12 cellular contexts compared by ENCODE assay signal in the genomic region with DNA sequence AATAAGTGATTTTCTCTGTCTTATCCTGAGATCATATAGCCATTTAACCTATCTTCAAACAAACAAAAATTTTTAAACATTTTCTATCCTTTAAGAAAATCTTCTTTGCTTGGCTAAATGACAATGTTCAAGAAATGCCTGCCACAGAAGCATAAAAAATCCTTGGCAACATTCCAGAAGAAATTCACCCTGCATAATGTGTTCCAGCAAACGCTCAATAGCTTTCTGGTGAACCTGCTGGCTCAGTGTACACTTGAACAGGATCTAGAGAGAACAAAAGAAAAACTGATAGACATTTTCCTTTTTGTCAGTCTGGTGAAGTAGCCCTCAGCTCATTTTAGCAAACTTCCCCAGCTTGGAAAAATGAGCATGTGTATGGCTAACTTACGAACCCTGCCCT. TPM values are rescaled to one million over a fixed set of nuclear protein-coding genes. Genes with fewer than 3 reads are reported as not detected.
A peak's percentile ranks its signal among the peaks of the same experiment; 100 is the strongest.
DNase-seq lines count a peak whose midpoint lies in the region; ATAC-seq and TF ChIP-seq lines count a peak whose summit lies in the region.
"Had no signal": no experiment of that assay in that cellular context is flagged by ENCODE, and none has a peak within 500 bp of the region (broad histone marks: within the 10 kb centered on the region; RNA-seq: fewer than 3 reads in every experiment).

No MANE protein-coding gene starts in this region.

- CTCF ChIA-PET in activated naive CD4-positive, alpha-beta T cell treated with anti-CD3 and anti-CD28 coated beads, Interleukin-2, amount 10 ng/mL, durations not matched to agents 7 days and 5 days (lab: Charles Lee) = no interaction called here

- H3K4me3 Mint-ChIP-seq in brain = peak overlapping the region in 2 of 5 experiments; percentile 44 to 45
- H3K4me3 Mint-ChIP-seq in activated naive CD4-positive, alpha-beta T cell treated with anti-CD3 and anti-CD28 coated beads, Interleukin-2, amount 10 ng/mL, durations not matched to agents 7 days and 5 days = no peak overlapping the region

- DNase-seq in NCI-H1436 treated with DMSO at 0.1 percent for 48 hours (lab: John Stamatoyannopoulos, UW) (peak; percentile 22), lung microvascular endothelial cell (ENCODE audit: low read depth in 2 of 2) (peak; percentile 14 to 33)
- DNase-seq in activated naive CD4-positive, alpha-beta T cell treated with anti-CD3 and anti-CD28 coated beads, Interleukin-2, amount 10 ng/mL, durations not matched to agents 7 days and 5 days = no peak
- DNase-seq in effector CD8-positive, alpha-beta T cell (lab: John Stamatoyannopoulos, UW) = no peak
- DNase-seq: dorsolateral prefrontal cortex, GDM1, right cardiac atrium had no signal

- H3K27me3 Mint-ChIP-seq in brain = peaks cover 11% of the 10 kb centered on the region
- no peaks in the 10 kb centered on the region for H3K27me3 Mint-ChIP-seq in activated naive CD4-positive, alpha-beta T cell treated with anti-CD3 and anti-CD28 coated beads, Interleukin-2, amount 10 ng/mL, durations not matched to agents 7 days and 5 days

- H3K27ac Mint-ChIP-seq in brain = peak overlapping the region; percentile 72 to 85 (median 75)
- H3K27ac Mint-ChIP-seq in activated naive CD4-positive, alpha-beta T cell treated with anti-CD3 and anti-CD28 coated beads, Interleukin-2, amount 10 ng/mL, durations not matched to agents 7 days and 5 days = no peak overlapping the region

- no peak for TF ChIP-seq CTCF in 22Rv1 (IDR thresholded peaks at IDR 0.05)
- TF ChIP-seq CTCF in brain (conservative IDR thresholded peaks at IDR 0.05) = no peak

- ATAC-seq in HG03108 (IDR thresholded peaks at IDR 0.05; ENCODE audit: unreplicated experiment) (no peak), HG03354 (IDR thresholded peaks at IDR 0.05; ENCODE audit: poor library complexity, severe bottlenecking, unreplicated experiment) (no peak)
- ATAC-seq: SK-N-SH treated with all-trans-retinoic acid at 6 μM for 48 hours had no signal

- peaks cover 0 to 5% (median 2%) of the 10 kb centered on the region in 5 experiments for H3K9me3 Mint-ChIP-seq in brain
- H3K9me3 Mint-ChIP-seq in activated naive CD4-positive, alpha-beta T cell treated with anti-CD3 and anti-CD28 coated beads, Interleukin-2, amount 10 ng/mL, durations not matched to agents 7 days and 5 days = peaks cover 4% of the 10 kb centered on the region

- H3K36me3 Mint-ChIP-seq in brain = peaks cover 10% of the 10 kb centered on the region
- peaks cover 2% of the 10 kb centered on the region for H3K36me3 Mint-ChIP-seq in activated naive CD4-positive, alpha-beta T cell treated with anti-CD3 and anti-CD28 coated beads, Interleukin-2, amount 10 ng/mL, durations not matched to agents 7 days and 5 days

- H3K4me1 Mint-ChIP-seq in brain = peaks cover 47% of the 10 kb centered on the region
- peaks cover 46% of the 10 kb centered on the region for H3K4me1 Mint-ChIP-seq in activated naive CD4-positive, alpha-beta T cell treated with anti-CD3 and anti-CD28 coated beads, Interleukin-2, amount 10 ng/mL, durations not matched to agents 7 days and 5 days

- H3K27ac ChIP-seq in 22Rv1 = peak overlapping the region; percentile 86

RNA-seq across cellular contexts. Expression of gene KLF3, which starts 51.0 kb away (rescaled TPM):
- polyA plus RNA-seq in brain (ENCODE audit: insufficient read depth, low read depth, low replicate concordance) = 16.5 TPM
- 17.0 and 26.8 TPM in 2 replicates for total RNA-seq in lung microvascular endothelial cell

Comparison
In these comparisons a context has a peak if more than half of its experiments do, and no peak if none do; other contexts are left out.
1. DNase-seq: peak in NCI-H1436 treated with DMSO at 0.1 percent for 48 hours (single experiment) and lung microvascular endothelial cell (2 of 2); none in activated naive CD4-positive, alpha-beta T cell treated with anti-CD3 and anti-CD28 coated beads, Interleukin-2, amount 10 ng/mL, durations not matched to agents 7 days and 5 days (single experiment) and effector CD8-positive, alpha-beta T cell (single experiment).